In the genomic region with DNA sequence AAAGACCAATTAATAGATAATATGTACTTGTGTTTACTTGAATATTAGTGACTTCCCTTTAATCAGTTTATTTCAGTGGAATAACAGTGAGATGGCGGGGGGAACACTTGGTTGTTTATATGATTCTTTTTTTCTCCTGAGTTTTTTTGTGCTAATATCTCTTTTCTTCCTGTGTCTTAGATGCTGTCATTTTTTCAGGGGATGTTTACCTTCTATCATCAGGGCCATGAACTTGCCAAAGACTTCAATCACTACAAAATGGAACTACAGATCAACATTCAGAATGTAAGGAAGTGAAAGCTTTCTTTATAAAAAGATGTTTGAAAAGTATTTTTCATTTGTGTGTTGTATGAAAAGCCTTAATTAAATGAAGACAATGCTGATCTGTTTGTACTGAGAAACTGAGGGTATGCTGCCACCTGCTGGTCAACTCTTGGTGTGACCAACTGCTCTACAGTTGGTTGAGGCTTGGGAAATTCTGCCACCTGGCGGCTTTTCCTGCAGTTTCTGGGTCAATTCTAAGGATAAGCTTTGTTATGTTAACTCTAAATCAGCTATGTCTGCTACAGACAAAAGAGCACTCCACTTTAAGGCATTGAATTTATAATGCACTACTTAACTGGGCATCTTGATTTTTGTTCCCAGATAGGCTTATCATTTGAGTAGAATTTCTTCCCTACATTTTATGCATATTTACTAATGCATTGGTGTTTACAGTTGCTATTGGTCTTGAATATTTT, we compare ENCODE assay signal across 8 cellular contexts.
DNase-seq lines count a peak whose midpoint lies in the region; FAIRE-seq and TF ChIP-seq lines count a peak whose summit lies in the region.

No MANE protein-coding gene starts in this region.

- no peaks in the 10 kb centered on the region for H3K9me2 ChIP-seq in Loucy (replicated peaks; ENCODE audit: low read depth, low read length)

- no peak overlapping the region for H3K27ac ChIP-seq in RWPE1
- H3K27ac ChIP-seq in testis: peak overlapping the region; percentile 32 to 77

- no peaks in the 10 kb centered on the region for H4K20me1 ChIP-seq in Loucy (ENCODE audit: insufficient read depth, low read length, poor library complexity, severe bottlenecking)

- peak; percentile 97 for FAIRE-seq in frontal cortex (lab: Jason Lieb, UNC)

- DNase-seq in GDM1 (lab: John Stamatoyannopoulos, UW) (peak; percentile 68), H7 (peak; percentile 77), RWPE1 (ENCODE audit: low spot score) (peak; percentile 74), frontal cortex (ENCODE audit: low spot score in 2 of 2) (peak; percentile 65 to 75), nucleus accumbens (lab: John Stamatoyannopoulos, UW) (peak in 55 of 56 donors; percentile 17 to 98 (median 80)), testis (peak; percentile 98)
- peak; percentile 85 for DNase-seq in activated T-helper 9 cell treated with anti-CD3 and anti-CD28 coated beads, Interleukin-2, amount 50 U/mL, for 16 hours (ENCODE audit: low read depth)

- TF ChIP-seq CTCF in Loucy (conservative IDR thresholded peaks at IDR 0.05; ENCODE audit: low read length): peak; percentile 100
- peak; percentile 97 for TF ChIP-seq CTCF in RWPE1 (conservative IDR thresholded peaks at IDR 0.05; ENCODE audit: low read depth)
- TF ChIP-seq CTCF in testis (IDR thresholded peaks at IDR 0.05): peak; percentile 99 to 100 (median 100)

- H3K4me1 ChIP-seq in Loucy (ENCODE audit: insufficient read depth, low read length, poor library complexity, severe bottlenecking) (no peaks in the 10 kb centered on the region), testis (peaks cover 38% of the 10 kb centered on the region)

- H3K9me3 ChIP-seq in Loucy (ENCODE audit: insufficient read depth, low read depth, low read length) (no peaks in the 10 kb centered on the region), testis (no peaks in the 10 kb centered on the region)

- no peaks in the 10 kb centered on the region for H3K79me2 ChIP-seq in Loucy (ENCODE audit: insufficient read depth, low read length)

- H3K27me3 ChIP-seq in H7 (ENCODE audit: control insufficient read depth, insufficient read depth, low read length) (no peaks in the 10 kb centered on the region), Loucy (ENCODE audit: insufficient read depth, low read length, poor library complexity, severe bottlenecking) (no peaks in the 10 kb centered on the region), testis (no peaks in the 10 kb centered on the region)

- H3K4me2 ChIP-seq in Loucy (ENCODE audit: low read depth, low read length, poor library complexity, severe bottlenecking): no peak overlapping the region

- H3F3A ChIP-seq in Loucy (ENCODE audit: low read depth): no peaks in the 10 kb centered on the region

- H2AFZ ChIP-seq in Loucy (ENCODE audit: low read length): no peak overlapping the region

- CTCF ChIA-PET in RWPE1 (lab: Yijun Ruan, JAX): interaction anchor here (0.6 to 3.2 kb wide), 38 partner anchors 9 to 848 kb away, joined by 3 to 33 read pairs (median 4); a partner anchor contains a TSS

- H3K4me3 ChIP-seq in H7 (ENCODE audit: insufficient read depth, low read depth, low read length) (no peak overlapping the region), Loucy (ENCODE audit: low read length, poor library complexity, severe bottlenecking) (no peak overlapping the region), testis (no peak overlapping the region)

- TF ChIP-seq POLR2A in testis (IDR thresholded peaks at IDR 0.05): no peak

- WGBS in testis, 2 donors: 37 to 38% methylated on average over 2 of the region's 2 CpGs

- intact Hi-C loops in testis (cut with DNase I; ENCODE audit: low total_unique reads): loop anchor here (10.0 kb wide), 1 partner anchor 132 kb away; a partner anchor contains a TSS

- no peak overlapping the region for H3K9ac ChIP-seq in Loucy (ENCODE audit: low read depth, low read length, poor library complexity, severe bottlenecking)

- POLR2A ChIA-PET in RWPE1 (lab: Yijun Ruan, JAX; ENCODE audit: low non-redundant PET): no interaction called here

- H3K36me3 ChIP-seq in H7 (replicated peaks; ENCODE audit: control insufficient read depth, insufficient read depth, low read length) (no peaks in the 10 kb centered on the region), Loucy (ENCODE audit: insufficient read depth, low read length) (no peaks in the 10 kb centered on the region; the same call in 1 of the 2 replicates), testis (ENCODE audit: low read depth, missing control alignments) (no peaks in the 10 kb centered on the region)
